In genomic region chr3:172113710-172114109, GRCh38 we compare ENCODE assay signal across 1 cellular context.
TF ChIP-seq lines count a peak whose summit lies in the region.

No MANE protein-coding gene starts in this region.

TF ChIP-seq in WTC11, 78 proteins besides CTCF, POLR2A, EP300 and RAD21 (continued from another document):
- TF ChIP-seq STAT6 (CRISPR knock-in tag; conservative IDR thresholded peaks at IDR 0.05; ENCODE audit: low read depth) (no peak), ZNF671 (CRISPR knock-in tag; IDR thresholded peaks at IDR 0.05) (no peak), NFE2L1 (CRISPR knock-in tag; IDR thresholded peaks at IDR 0.05) (no peak), ERG (CRISPR knock-in tag; IDR thresholded peaks at IDR 0.05) (no peak), E2F4 (CRISPR knock-in tag; IDR thresholded peaks at IDR 0.05; ENCODE audit: borderline replicate concordance, low read depth) (no peak), CDX4 (CRISPR knock-in tag; IDR thresholded peaks at IDR 0.05; ENCODE audit: borderline replicate concordance) (no peak), FOXJ3 (CRISPR knock-in tag; IDR thresholded peaks at IDR 0.05; ENCODE audit: borderline replicate concordance) (no peak), TEAD1 (CRISPR knock-in tag; IDR thresholded peaks at IDR 0.05) (no peak)
